Comparison of ENCODE assay signal across 9 cellular contexts in the genomic region with DNA sequence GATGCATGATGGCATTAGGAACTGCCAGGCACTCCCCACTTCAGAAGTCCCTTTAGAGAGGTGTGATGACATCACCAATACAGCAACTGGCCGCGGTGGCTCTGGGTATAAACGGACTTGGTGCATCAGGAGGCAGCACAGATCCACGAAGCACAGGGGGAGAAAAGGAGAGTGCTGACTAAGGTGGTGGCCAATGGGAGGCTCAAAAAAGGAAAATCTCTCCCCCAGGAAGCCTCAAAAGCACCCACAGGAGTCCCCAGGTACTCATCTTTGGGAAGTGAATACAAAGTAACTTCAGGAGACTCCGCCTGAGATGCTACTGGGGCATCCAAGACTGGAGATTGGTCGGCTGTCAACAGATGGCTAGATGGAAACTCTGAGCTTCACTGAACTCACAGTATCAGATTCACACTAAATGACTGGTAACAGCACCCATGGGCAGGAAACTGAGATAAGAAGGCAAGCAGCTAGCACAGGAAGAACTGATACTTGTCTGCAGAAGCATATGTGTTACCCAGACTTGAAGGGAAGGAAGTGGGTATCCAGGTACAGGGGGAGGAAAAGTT. TPM values are rescaled to one million over a fixed set of nuclear protein-coding genes. Genes with fewer than 3 reads are reported as not detected.
DNase-seq lines count a peak whose midpoint lies in the region; ATAC-seq and TF ChIP-seq lines count a peak whose summit lies in the region.
"Had no signal": no experiment of that assay in that cellular context is flagged by ENCODE, and none has a peak within 500 bp of the region (broad histone marks: within the 10 kb centered on the region; RNA-seq: fewer than 3 reads in every experiment).

No MANE protein-coding gene starts in this region.

- H3K4me1 Mint-ChIP-seq in activated CD4-positive, alpha-beta T cell treated with anti-CD3 and anti-CD28 coated beads for 36 hours = peaks cover 72% of the 10 kb centered on the region
- H3K4me1 Mint-ChIP-seq in memory B cell = peaks cover 34% of the 10 kb centered on the region

- H3K36me3 Mint-ChIP-seq in activated CD4-positive, alpha-beta T cell treated with anti-CD3 and anti-CD28 coated beads for 36 hours (ENCODE audit: low read depth) = peaks cover 34% of the 10 kb centered on the region
- H3K36me3 Mint-ChIP-seq in memory B cell = peaks cover 5% of the 10 kb centered on the region

- H3K9ac ChIP-seq in colonic mucosa (ENCODE audit: low read depth in 2 of 2, low read length in 2 of 2) = no peak overlapping the region

- peak; percentile 80 for DNase-seq in activated CD4-positive, alpha-beta T cell treated with anti-CD3 and anti-CD28 coated beads for 36 hours
- no peak for DNase-seq in memory B cell (ENCODE audit: low spot score in 2 of 2)
- no peak for DNase-seq in colonic mucosa
- no peak for DNase-seq in HuH-7 (ENCODE audit: low spot score)
- DNase-seq in GF-D8 (lab: John Stamatoyannopoulos, UW) = no peak
- DNase-seq in right atrium auricular region (ENCODE audit: low spot score) = no peak

- H3K9me3 Mint-ChIP-seq in activated CD4-positive, alpha-beta T cell treated with anti-CD3 and anti-CD28 coated beads for 36 hours (ENCODE audit: low read depth) = peaks cover 12% of the 10 kb centered on the region
- H3K9me3 Mint-ChIP-seq in memory B cell = no peaks in the 10 kb centered on the region

- POLR2A ChIA-PET in activated CD4-positive, alpha-beta T cell treated with anti-CD3 and anti-CD28 coated beads for 36 hours (lab: Charles Lee) = interaction anchor here (0.6 to 1.3 kb wide), 2 partner anchors 11 to 113 kb away, joined by 3 to 7 read pairs; no protein-coding TSS in a partner anchor

- H3K27ac Mint-ChIP-seq in activated CD4-positive, alpha-beta T cell treated with anti-CD3 and anti-CD28 coated beads for 36 hours = peak overlapping the region; percentile 94
- peak overlapping the region; percentile 38 for H3K27ac Mint-ChIP-seq in memory B cell

- CTCF ChIA-PET in activated CD4-positive, alpha-beta T cell treated with anti-CD3 and anti-CD28 coated beads for 36 hours (lab: Charles Lee) = interaction anchor here (0.8 to 2.0 kb wide), 8 partner anchors 11 to 172 kb away, joined by 3 to 9 read pairs (median 3); no protein-coding TSS in a partner anchor

- H3K27me3 ChIP-seq in colonic mucosa (no peaks in the 10 kb centered on the region), right atrium auricular region (no peaks in the 10 kb centered on the region)

- intact Hi-C loops in activated CD4-positive, alpha-beta T cell treated with anti-CD3 and anti-CD28 coated beads for 36 hours (cut with DNase I, micrococcal nuclease) = loop anchor here (1.0 to 10.0 kb wide), 11 partner anchors 11 to 975 kb away; a partner anchor contains a TSS
- intact Hi-C loops in colonic mucosa (cut with DNase I) = no loop called here

- H3K4me3 Mint-ChIP-seq in activated CD4-positive, alpha-beta T cell treated with anti-CD3 and anti-CD28 coated beads for 36 hours = peak overlapping the region; percentile 65
- H3K4me3 Mint-ChIP-seq in memory B cell = peak overlapping the region; percentile 10

- H3K9me3 ChIP-seq in colonic mucosa (no peaks in the 10 kb centered on the region), right atrium auricular region (no peaks in the 10 kb centered on the region)

- H3K4me1 ChIP-seq in colonic mucosa (peaks cover 12% of the 10 kb centered on the region), right atrium auricular region (peaks cover 0 to 19% of the 10 kb centered on the region in 2 donors)

- ATAC-seq in GM18520 (IDR thresholded peaks at IDR 0.05; ENCODE audit: unreplicated experiment) (peak; percentile 73), HG02938 (IDR thresholded peaks at IDR 0.05; ENCODE audit: unreplicated experiment) (peak; percentile 81), memory B cell (ENCODE audit: low read depth) (peak; percentile 44)
- ATAC-seq in activated CD4-positive, alpha-beta T cell treated with anti-CD3 and anti-CD28 coated beads for 36 hours = peak; percentile 84
- ATAC-seq: HCT116 had no signal

- TF ChIP-seq CTCF in colonic mucosa (IDR thresholded peaks at IDR 0.05) (no peak), right atrium auricular region (IDR thresholded peaks at IDR 0.05) (no peak)

- H3K27ac ChIP-seq in colonic mucosa (no peak overlapping the region), right atrium auricular region (no peak overlapping the region)

- H3K4me3 ChIP-seq in colonic mucosa = no peak overlapping the region
- no peak overlapping the region for H3K4me3 ChIP-seq in right atrium auricular region

- no peaks in the 10 kb centered on the region for H3K27me3 Mint-ChIP-seq in activated CD4-positive, alpha-beta T cell treated with anti-CD3 and anti-CD28 coated beads for 36 hours
- H3K27me3 Mint-ChIP-seq in memory B cell = no peaks in the 10 kb centered on the region

- no peaks in the 10 kb centered on the region for H3K36me3 ChIP-seq in colonic mucosa
- H3K36me3 ChIP-seq in right atrium auricular region = no peaks in the 10 kb centered on the region

RNA-seq across cellular contexts. Expression of a gene that starts 7.6 kb away (rescaled TPM):
- 10 to 100 TPM; 26.4 to 34.4 TPM for total RNA-seq in activated CD4-positive, alpha-beta T cell treated with anti-CD3 and anti-CD28 coated beads for 36 hours
- 10 to 100 TPM; 27.2 to 32.2 TPM for total RNA-seq in colonic mucosa
- 1 to 10 TPM; 2.0 to 2.3 TPM for total RNA-seq in right atrium auricular region

Comparison
In these comparisons a context has a peak if more than half of its experiments do, and no peak if none do; other contexts are left out.
1. RNA of a gene that starts 7.6 kb away (total RNA-seq): 26.4 to 34.4 TPM in activated CD4-positive, alpha-beta T cell treated with anti-CD3 and anti-CD28 coated beads for 36 hours and 27.2 to 32.2 TPM in colonic mucosa; 2.0 to 2.3 TPM in right atrium auricular region; every median in the first group is over 4 times any median in the second.
2. Peak in every context shown above with its lines, with median percentiles within 50 percentile points of each other: ATAC-seq.